Comparison of ENCODE assay signal across 20 cellular contexts in the genomic region with DNA sequence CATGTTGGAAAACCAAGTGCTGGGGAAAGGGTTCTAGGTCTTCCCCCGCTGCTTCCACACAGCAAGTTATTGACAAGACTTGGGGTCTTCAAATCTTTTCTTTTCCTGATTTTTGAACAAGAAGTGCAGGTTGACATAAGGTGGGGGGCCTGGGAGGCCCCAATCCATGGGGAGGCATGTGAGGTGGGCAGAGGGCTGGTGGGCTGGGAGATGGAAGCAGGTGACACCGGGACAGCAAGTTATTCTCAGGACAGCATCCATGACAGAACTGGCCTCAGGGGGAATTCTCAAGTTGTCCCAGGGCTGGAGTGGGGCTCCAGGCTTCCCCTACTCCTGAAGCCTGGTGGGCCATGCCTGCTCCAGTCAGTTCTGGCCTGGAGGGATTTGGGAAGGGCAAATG. TPM values are rescaled to one million over a fixed set of nuclear protein-coding genes. Genes with fewer than 3 reads are reported as not detected.
"Had no signal": no experiment of that assay in that cellular context is flagged by ENCODE, and none has a peak within 500 bp of the region (broad histone marks: within the 10 kb centered on the region; RNA-seq: fewer than 3 reads in every experiment).

No MANE protein-coding gene starts in this region.

- H3K4me1 Mint-ChIP-seq: natural killer cell had no signal

- DNase-seq: effector memory CD8-positive, alpha-beta T cell; head of caudate nucleus; kidney; left cardiac atrium; left ventricle myocardium inferior; lower lobe of right lung; natural killer cell; occipital lobe; small intestine; stimulated activated CD4-positive, alpha-beta T cell treated with anti-CD3 and anti-CD28 coated beads, Interleukin-2, amount 100 ng/mL, for 48 hours; stimulated activated naive CD4-positive, alpha-beta T cell treated with Interleukin-2 at 50 U/mL for 16 hours; trophoblast cell had no signal

- H3K27ac Mint-ChIP-seq: effector memory CD8-positive, alpha-beta T cell; memory B cell; mesothelial cell of epicardium; natural killer cell had no signal

- H3K4me3 Mint-ChIP-seq: effector memory CD8-positive, alpha-beta T cell; memory B cell; mesothelial cell of epicardium; natural killer cell; neural crest cell had no signal

- ATAC-seq: effector memory CD8-positive, alpha-beta T cell; gastroesophageal sphincter; lower lobe of right lung; natural killer cell had no signal

- H3K9me3 Mint-ChIP-seq: effector memory CD8-positive, alpha-beta T cell; memory B cell; mesothelial cell of epicardium; natural killer cell; neural crest cell had no signal

- H3K36me3 Mint-ChIP-seq: memory B cell, mesothelial cell of epicardium, natural killer cell had no signal

RNA-seq across cellular contexts. Expression of gene FGF19, which starts 5.5 kb away (rescaled TPM):
- total RNA-seq: esophagus muscularis mucosa, fibroblast of villous mesenchyme, gastroesophageal sphincter, kidney, left cardiac atrium, left ventricle myocardium inferior, lower lobe of right lung, mesothelial cell of epicardium, myocyte, natural killer cell, occipital lobe, pulmonary artery endothelial cell had no signal
